In the genomic region with DNA sequence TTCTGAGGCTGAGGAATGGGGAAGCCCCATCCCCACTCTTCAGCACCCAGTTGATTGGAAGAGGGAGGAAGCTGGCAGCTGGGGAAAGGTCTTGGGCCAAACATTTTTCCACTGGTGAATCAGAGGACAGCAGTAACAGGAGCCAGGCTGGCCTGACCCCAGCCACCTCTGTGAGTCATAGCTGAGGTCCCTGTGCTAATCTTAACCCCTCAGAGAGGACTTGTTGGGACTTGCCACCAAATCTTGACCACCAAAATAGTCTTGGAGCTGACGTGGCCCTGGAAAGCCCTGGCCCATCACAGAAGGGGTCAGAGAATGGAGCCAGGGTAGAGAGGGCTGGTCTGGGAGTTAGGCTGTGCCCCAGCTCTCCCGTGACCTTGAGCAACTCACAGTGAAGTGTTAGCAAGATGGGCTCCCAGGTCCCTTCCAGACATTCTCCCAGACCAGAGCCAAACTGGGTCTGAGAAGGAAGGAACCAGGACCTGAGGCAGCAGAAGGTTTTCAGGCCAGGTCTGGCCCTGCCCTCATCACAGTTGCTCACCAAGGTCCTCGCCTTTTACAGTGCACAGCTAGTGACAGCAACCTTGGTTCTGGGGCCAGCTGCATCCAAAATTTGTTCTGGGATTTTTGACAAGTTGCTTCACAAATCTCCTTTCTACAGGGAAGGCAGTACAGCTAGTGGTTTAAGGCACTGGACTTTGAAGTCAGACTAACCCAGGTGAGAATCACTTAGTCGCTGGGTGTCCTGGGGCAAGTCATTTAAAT, we compare ENCODE assay signal across 9 cellular contexts.
DNase-seq lines count a peak whose midpoint lies in the region; TF ChIP-seq lines count a peak whose summit lies in the region.
"Had no signal": no experiment of that assay in that cellular context is flagged by ENCODE, and none has a peak within 500 bp of the region (broad histone marks: within the 10 kb centered on the region; RNA-seq: fewer than 3 reads in every experiment).

No MANE protein-coding gene starts in this region.

- no peaks in the 10 kb centered on the region for H4K20me1 ChIP-seq in hepatocyte (ENCODE audit: insufficient read depth, poor library complexity, severe bottlenecking)

- WGBS in endodermal cell (ENCODE audit: insufficient coverage in 1 of 2, insufficient read length in 1 of 2), 2 experiments = 86 to 98% methylated on average over 4 of the region's 4 CpGs
- 91% methylated on average over 4 of the region's 4 CpGs for WGBS in hepatocyte (ENCODE audit: low lambda C conversion rate, missing lambda C conversion rate)

- no peak overlapping the region for H3K4me3 Mint-ChIP-seq in endodermal cell

- peaks cover 5% of the 10 kb centered on the region for H3K4me1 Mint-ChIP-seq in endodermal cell

- no peak overlapping the region for H3K27ac Mint-ChIP-seq in endodermal cell

- H3K9me2 ChIP-seq in hepatocyte (replicated peaks; ENCODE audit: insufficient read depth) = no peaks in the 10 kb centered on the region

- H3K9me3 ChIP-seq in endodermal cell (ENCODE audit: control insufficient read depth, low read length) (no peaks in the 10 kb centered on the region), hepatocyte (ENCODE audit: low read depth) (no peaks in the 10 kb centered on the region)

- no peaks in the 10 kb centered on the region for H3K36me3 Mint-ChIP-seq in endodermal cell (ENCODE audit: low read depth)

- H3K27ac ChIP-seq in endodermal cell (ENCODE audit: low read depth, low read length) (no peak overlapping the region), hepatocyte (no peak overlapping the region)

- peak; percentile 78 for DNase-seq in AG08396 (ENCODE audit: low spot score)
- DNase-seq in LoVo (ENCODE audit: low spot score) = peak; percentile 56
- DNase-seq in endodermal cell = peak; percentile 34
- peak; percentile 90 for DNase-seq in mesenteric fat pad (ENCODE audit: low spot score)
- no peak for DNase-seq in NCI-H1436 (lab: John Stamatoyannopoulos, UW)
- DNase-seq in hepatocyte (ENCODE audit: low spot score) = no peak
- DNase-seq in nucleus accumbens (lab: John Stamatoyannopoulos, UW) = no peak
- no peak for DNase-seq in stimulated activated CD4-positive, alpha-beta T cell treated with anti-CD3 and anti-CD28 coated beads, Interleukin-1b, Interleukin-23, amount 100 ng/mL, for 48 hours
- DNase-seq: COR-L47 had no signal

- no peaks in the 10 kb centered on the region for H3K4me1 ChIP-seq in endodermal cell (ENCODE audit: control insufficient read depth, insufficient read depth, low read length)
- peaks cover 9% of the 10 kb centered on the region for H3K4me1 ChIP-seq in hepatocyte (ENCODE audit: insufficient read depth)

- no peak overlapping the region for H3K4me3 ChIP-seq in endodermal cell (ENCODE audit: low read length)
- H3K4me3 ChIP-seq in hepatocyte = no peak overlapping the region

- TF ChIP-seq CTCF in endodermal cell (conservative IDR thresholded peaks at IDR 0.05) (no peak), hepatocyte (IDR thresholded peaks at IDR 0.05; ENCODE audit: poor library complexity) (no peak)

- no peak overlapping the region for H3K4me2 ChIP-seq in hepatocyte

- no peak overlapping the region for H2AFZ ChIP-seq in hepatocyte

- peaks cover 6% of the 10 kb centered on the region for H3K27me3 Mint-ChIP-seq in endodermal cell (ENCODE audit: insufficient read depth)

- no peaks in the 10 kb centered on the region for H3K9me3 Mint-ChIP-seq in endodermal cell

- no peaks in the 10 kb centered on the region for H3K79me2 ChIP-seq in hepatocyte

- H3K27me3 ChIP-seq in endodermal cell (ENCODE audit: control insufficient read depth, insufficient read depth, low read length, poor library complexity, severe bottlenecking) (peaks cover 6% of the 10 kb centered on the region), hepatocyte (no peaks in the 10 kb centered on the region)

- H3K36me3 ChIP-seq in endodermal cell (ENCODE audit: control insufficient read depth, insufficient read depth, low read length) = no peaks in the 10 kb centered on the region
- H3K36me3 ChIP-seq in hepatocyte (replicated peaks; ENCODE audit: insufficient read depth, low read depth) = no peaks in the 10 kb centered on the region

- no peak overlapping the region for H3K9ac ChIP-seq in endodermal cell (ENCODE audit: extremely low read depth, low read length, poor library complexity, severe bottlenecking)

Comparison
In these comparisons a context has a peak if more than half of its experiments do, and no peak if none do; other contexts are left out.
1. DNase-seq: peak in AG08396 (single experiment), LoVo (single experiment), endodermal cell (single experiment) and mesenteric fat pad (single experiment); none in NCI-H1436 (single experiment), hepatocyte (single experiment), nucleus accumbens (0 of 56) and stimulated activated CD4-positive, alpha-beta T cell treated with anti-CD3 and anti-CD28 coated beads, Interleukin-1b, Interleukin-23, amount 100 ng/mL, for 48 hours (single experiment).